Comparison of ENCODE assay signal across 1 cellular context in the genomic region with DNA sequence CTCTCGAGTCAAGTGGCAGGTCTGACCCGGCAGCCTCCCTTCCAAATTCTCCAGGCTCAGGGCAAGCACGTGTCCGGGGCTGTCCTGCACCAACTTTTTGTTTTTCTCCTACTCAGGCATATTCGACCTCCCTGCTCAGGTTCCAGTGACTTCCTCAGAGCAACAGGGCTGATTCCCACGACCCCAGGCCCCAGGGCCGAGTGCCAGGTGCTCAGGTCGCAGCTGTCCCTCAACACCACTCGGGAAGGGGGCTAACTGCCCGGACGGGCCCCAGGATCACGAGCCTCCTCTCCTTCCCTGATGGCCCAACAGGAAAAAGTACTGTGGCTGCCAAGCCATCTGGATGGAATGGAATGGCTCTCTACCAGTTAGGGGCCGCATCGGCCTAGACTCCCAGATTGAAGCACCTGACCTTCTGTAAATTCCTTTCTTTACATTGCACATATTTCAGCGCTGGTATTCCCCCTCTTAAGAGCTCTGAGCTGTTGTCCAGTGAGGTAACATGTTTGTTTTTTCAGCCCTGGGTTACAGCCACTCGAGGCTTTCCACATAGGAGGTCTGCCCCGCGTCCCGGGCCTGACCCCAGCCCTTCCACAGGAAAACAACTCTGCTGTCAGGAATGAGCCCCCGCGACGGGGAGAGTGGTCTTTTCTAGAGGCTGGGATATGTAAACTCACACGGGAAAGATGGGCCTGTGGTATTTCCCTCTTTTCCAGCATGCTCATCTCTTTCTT.
TF ChIP-seq lines count a peak whose summit lies in the region.

No MANE protein-coding gene starts in this region.

TF ChIP-seq in HCT116, 20 proteins besides CTCF, POLR2A, EP300 and RAD21 (continued from another document):
- TF ChIP-seq, protein P1, sequence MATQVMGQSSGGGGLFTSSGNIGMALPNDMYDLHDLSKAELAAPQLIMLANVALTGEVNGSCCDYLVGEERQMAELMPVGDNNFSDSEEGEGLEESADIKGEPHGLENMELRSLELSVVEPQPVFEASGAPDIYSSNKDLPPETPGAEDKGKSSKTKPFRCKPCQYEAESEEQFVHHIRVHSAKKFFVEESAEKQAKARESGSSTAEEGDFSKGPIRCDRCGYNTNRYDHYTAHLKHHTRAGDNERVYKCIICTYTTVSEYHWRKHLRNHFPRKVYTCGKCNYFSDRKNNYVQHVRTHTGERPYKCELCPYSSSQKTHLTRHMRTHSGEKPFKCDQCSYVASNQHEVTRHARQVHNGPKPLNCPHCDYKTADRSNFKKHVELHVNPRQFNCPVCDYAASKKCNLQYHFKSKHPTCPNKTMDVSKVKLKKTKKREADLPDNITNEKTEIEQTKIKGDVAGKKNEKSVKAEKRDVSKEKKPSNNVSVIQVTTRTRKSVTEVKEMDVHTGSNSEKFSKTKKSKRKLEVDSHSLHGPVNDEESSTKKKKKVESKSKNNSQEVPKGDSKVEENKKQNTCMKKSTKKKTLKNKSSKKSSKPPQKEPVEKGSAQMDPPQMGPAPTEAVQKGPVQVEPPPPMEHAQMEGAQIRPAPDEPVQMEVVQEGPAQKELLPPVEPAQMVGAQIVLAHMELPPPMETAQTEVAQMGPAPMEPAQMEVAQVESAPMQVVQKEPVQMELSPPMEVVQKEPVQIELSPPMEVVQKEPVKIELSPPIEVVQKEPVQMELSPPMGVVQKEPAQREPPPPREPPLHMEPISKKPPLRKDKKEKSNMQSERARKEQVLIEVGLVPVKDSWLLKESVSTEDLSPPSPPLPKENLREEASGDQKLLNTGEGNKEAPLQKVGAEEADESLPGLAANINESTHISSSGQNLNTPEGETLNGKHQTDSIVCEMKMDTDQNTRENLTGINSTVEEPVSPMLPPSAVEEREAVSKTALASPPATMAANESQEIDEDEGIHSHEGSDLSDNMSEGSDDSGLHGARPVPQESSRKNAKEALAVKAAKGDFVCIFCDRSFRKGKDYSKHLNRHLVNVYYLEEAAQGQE (IDR thresholded peaks at IDR 0.05; ENCODE audit: low read depth) = no peak
- TF ChIP-seq ELF1 (IDR thresholded peaks at IDR 0.05; ENCODE audit: borderline replicate concordance, low read depth) (no peak), FOSL1 (IDR thresholded peaks at IDR 0.05; ENCODE audit: low read depth) (no peak), CBX3 (IDR thresholded peaks at IDR 0.05; ENCODE audit: low read depth) (no peak), JUND (IDR thresholded peaks at IDR 0.05) (no peak), CEBPB (IDR thresholded peaks at IDR 0.05; ENCODE audit: low read depth) (no peak), SP1 (IDR thresholded peaks at IDR 0.05; ENCODE audit: low read depth) (no peak), SIN3A (IDR thresholded peaks at IDR 0.05; ENCODE audit: low read depth) (no peak), POLR2AphosphoS5 (IDR thresholded peaks at IDR 0.05; ENCODE audit: low read depth, low read length) (no peak), YY1 (IDR thresholded peaks at IDR 0.05; ENCODE audit: extremely low read depth, insufficient replicate concordance, low read depth, low read length) (no peak)
- TF ChIP-seq, protein P2, sequence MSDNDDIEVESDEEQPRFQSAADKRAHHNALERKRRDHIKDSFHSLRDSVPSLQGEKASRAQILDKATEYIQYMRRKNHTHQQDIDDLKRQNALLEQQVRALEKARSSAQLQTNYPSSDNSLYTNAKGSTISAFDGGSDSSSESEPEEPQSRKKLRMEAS (IDR thresholded peaks at IDR 0.05) = no peak
TF ChIP-seq in HCT116: peak in this region for 0.
